ENCODE assay signal across 9 cellular contexts in genomic region chr1:222798111-222798510, GRCh38. TPM values are rescaled to one million over a fixed set of nuclear protein-coding genes. Genes with fewer than 3 reads are reported as not detected.
DNase-seq lines count a peak whose midpoint lies in the region; ATAC-seq and TF ChIP-seq lines count a peak whose summit lies in the region.
"Had no signal": no experiment of that assay in that cellular context is flagged by ENCODE, and none has a peak within 500 bp of the region (broad histone marks: within the 10 kb centered on the region; RNA-seq: fewer than 3 reads in every experiment).

No MANE protein-coding gene starts in this region.

- H3K27ac ChIP-seq in Karpas-422 (ENCODE audit: low read length), result no peak overlapping the region
- H3K27ac ChIP-seq: colonic mucosa had no signal

- no peak overlapping the region for H3K4me2 ChIP-seq in Karpas-422 (ENCODE audit: low read depth, low read length, poor library complexity, severe bottlenecking)

- H2AFZ ChIP-seq in Karpas-422 (ENCODE audit: low read length), result no peak overlapping the region

- no peaks in the 10 kb centered on the region for H3K36me3 ChIP-seq in Karpas-422 (ENCODE audit: insufficient read depth, low read length)
- H3K36me3 ChIP-seq: colonic mucosa had no signal

- ATAC-seq in naive B cell (ENCODE audit: low read depth in 2 of 2) (peak; percentile 95 to 96), HG02973 (IDR thresholded peaks at IDR 0.05; ENCODE audit: unreplicated experiment) (no peak)

- no peaks in the 10 kb centered on the region for H3K27me3 ChIP-seq in Karpas-422 (ENCODE audit: low read length)
- H3K27me3 ChIP-seq: colonic mucosa had no signal

- H3K36me3 Mint-ChIP-seq in naive B cell, result no peaks in the 10 kb centered on the region

- H3K79me2 ChIP-seq in Karpas-422 (ENCODE audit: low read length), result no peaks in the 10 kb centered on the region

- H3K27me3 Mint-ChIP-seq in naive B cell, result no peaks in the 10 kb centered on the region

- no peaks in the 10 kb centered on the region for H3K9me3 ChIP-seq in Karpas-422 (ENCODE audit: low read length)
- H3K9me3 ChIP-seq: colonic mucosa had no signal

- H3K9me2 ChIP-seq in Karpas-422 (replicated peaks; ENCODE audit: insufficient read depth, low read length), result no peaks in the 10 kb centered on the region

- no peaks in the 10 kb centered on the region for H4K20me1 ChIP-seq in Karpas-422 (ENCODE audit: insufficient read depth, low read depth, low read length)

- H3K4me1 ChIP-seq in Karpas-422 (ENCODE audit: low read length), result no peaks in the 10 kb centered on the region
- H3K4me1 ChIP-seq: colonic mucosa had no signal

- no peaks in the 10 kb centered on the region for H3K9me3 Mint-ChIP-seq in naive B cell

- peak overlapping the region in 4 of 6 donors; percentile 39 to 88 (median 62) for H3K27ac Mint-ChIP-seq in naive B cell

- H3K4me3 Mint-ChIP-seq in naive B cell, result peak overlapping the region in 1 of 8 donors; percentile 47

- no peak overlapping the region for H3K9ac ChIP-seq in Karpas-422 (ENCODE audit: low read length)

- no peak overlapping the region for H3K4me3 ChIP-seq in Karpas-422 (ENCODE audit: low read length)
- no peak overlapping the region for H3K4me3 ChIP-seq in choroid plexus epithelial cell (ENCODE audit: low read depth, low read length)
- H3K4me3 ChIP-seq: colonic mucosa had no signal

- no peak for TF ChIP-seq CTCF in choroid plexus epithelial cell (conservative IDR thresholded peaks at IDR 0.05; ENCODE audit: low read depth, low read length)

- peaks cover 9 to 22% (median 20%) of the 10 kb centered on the region in 3 donors for H3K4me1 Mint-ChIP-seq in naive B cell

- DNase-seq in Daoy (ENCODE audit: low read depth) (peak; percentile 71), Karpas-422 (peak; percentile 15), choroid plexus epithelial cell (ENCODE audit: low read depth) (peak; percentile 70), naive B cell (peak; percentile 22), activated gamma-delta T cell treated with Interleukin-2 at 50 U/mL for 16 hours (no peak), hypothalamus (lab: John Stamatoyannopoulos, UW) (no peak)
- DNase-seq: colonic mucosa, T-helper 1 cell had no signal

RNA-seq across cellular contexts. Expression of gene DISP1, which starts 16.7 kb away (rescaled TPM):
- total RNA-seq in Daoy (2014; rRNA removed; shearing (Covaris generic)), result 3.5 and 7.3 TPM in 2 replicates
- total RNA-seq in Karpas-422 (2014; rRNA removed; shearing (Covaris generic); ENCODE audit: low replicate concordance), result 0.18 and 1.2 TPM in 2 replicates
- polyA plus RNA-seq in naive B cell (ENCODE audit: low read depth in 6 of 6), result 1 to 10 TPM; 3.4 to 8.4 (median 5.8) TPM

Comparison
In these comparisons a context has a peak if more than half of its experiments do, and no peak if none do; other contexts are left out.
1. DNase-seq: peak in Daoy (single experiment), Karpas-422 (single experiment), choroid plexus epithelial cell (single experiment) and naive B cell (single experiment); none in activated gamma-delta T cell treated with Interleukin-2 at 50 U/mL for 16 hours (single experiment) and hypothalamus (0 of 51).